ENCODE assay signal across 26 cellular contexts in genomic region chr11:114125531-114125930, GRCh38.
"Had no signal": no experiment of that assay in that cellular context is flagged by ENCODE, and none has a peak within 500 bp of the region (broad histone marks: within the 10 kb centered on the region; RNA-seq: fewer than 3 reads in every experiment).

No MANE protein-coding gene starts in this region.

- DNase-seq: activated CD8-positive, alpha-beta memory T cell treated with anti-CD3 and anti-CD28 coated beads, Interleukin-2, amount 10 ng/mL, durations not matched to agents 7 days and 5 days; activated CD8-positive, alpha-beta T cell treated with anti-CD3 and anti-CD28 coated beads, Interleukin-2, amount 10 ng/mL, durations not matched to agents 7 days and 5 days; activated naive CD8-positive, alpha-beta T cell treated with anti-CD3 and anti-CD28 coated beads, Interleukin-2, amount 50 U/mL, for 24 hours; activated T-cell treated with anti-CD3 and anti-CD28 coated beads, Interleukin-2, amount 50 U/mL, for 48 hours; amygdala; effector memory CD4-positive, alpha-beta T cell; glutamatergic neuron; islet precursor cell; naive B cell; nucleus accumbens; pancreas; stimulated activated CD4-positive, alpha-beta T cell treated with anti-CD3 and anti-CD28 coated beads, Interleukin-2, amount 100 ng/mL, for 48 hours; stimulated activated naive CD4-positive, alpha-beta T cell treated with Interleukin-2 at 50 U/mL for 16 hours; T-helper 17 cell; T1000; testis; trophoblast cell had no signal

- H3K9me3 Mint-ChIP-seq: activated naive CD4-positive, alpha-beta T cell treated with anti-CD3 and anti-CD28 coated beads, Interleukin-2, amount 50 U/mL, for 24 hours; activated naive CD8-positive, alpha-beta T cell treated with anti-CD3 and anti-CD28 coated beads, Interleukin-2, amount 50 U/mL, for 24 hours; activated T-helper 2 cell treated with anti-CD3 and anti-CD28 coated beads, Interferon-gamma antibody, Interleukin-2, Interleukin-4, amounts not matched to agents 10 μg/mL and 5 μg/mL and 100 μg/mL, durations not matched to agents 14 hours and 24 hours and 36 hours; central memory CD8-positive, alpha-beta T cell; mesothelial cell of epicardium had no signal

- H3K36me3 Mint-ChIP-seq: activated CD8-positive, alpha-beta memory T cell treated with anti-CD3 and anti-CD28 coated beads, Interleukin-2, amount 10 ng/mL, durations not matched to agents 7 days and 5 days; activated naive CD4-positive, alpha-beta T cell treated with anti-CD3 and anti-CD28 coated beads, Interleukin-2, amount 50 U/mL, for 24 hours; mesothelial cell of epicardium; WTC11 had no signal

- H3K27me3 ChIP-seq: breast epithelium, pancreas, testis, vagina had no signal

- H3K4me3 Mint-ChIP-seq: activated CD8-positive, alpha-beta memory T cell treated with anti-CD3 and anti-CD28 coated beads, Interleukin-2, amount 10 ng/mL, durations not matched to agents 7 days and 5 days; activated CD8-positive, alpha-beta T cell treated with anti-CD3 and anti-CD28 coated beads, Interleukin-2, amount 10 ng/mL, durations not matched to agents 7 days and 5 days; activated naive CD4-positive, alpha-beta T cell treated with anti-CD3 and anti-CD28 coated beads, Interleukin-2, amount 50 U/mL, for 24 hours; activated naive CD8-positive, alpha-beta T cell treated with anti-CD3 and anti-CD28 coated beads, Interleukin-2, amount 50 U/mL, for 24 hours; central memory CD8-positive, alpha-beta T cell; mesothelial cell of epicardium; naive B cell; neural crest cell; T-helper 17 cell; WTC11 had no signal

- H3K27ac Mint-ChIP-seq: activated CD8-positive, alpha-beta memory T cell treated with anti-CD3 and anti-CD28 coated beads, Interleukin-2, amount 10 ng/mL, durations not matched to agents 7 days and 5 days; activated CD8-positive, alpha-beta T cell treated with anti-CD3 and anti-CD28 coated beads, Interleukin-2, amount 10 ng/mL, durations not matched to agents 7 days and 5 days; activated naive CD4-positive, alpha-beta T cell treated with anti-CD3 and anti-CD28 coated beads, Interleukin-2, amount 50 U/mL, for 24 hours; activated naive CD8-positive, alpha-beta T cell treated with anti-CD3 and anti-CD28 coated beads, Interleukin-2, amount 50 U/mL, for 24 hours; activated T-helper 2 cell treated with anti-CD3 and anti-CD28 coated beads, Interferon-gamma antibody, Interleukin-2, Interleukin-4, amounts not matched to agents 10 μg/mL and 5 μg/mL and 100 μg/mL, durations not matched to agents 14 hours and 24 hours and 36 hours; mesothelial cell of epicardium; T-helper 17 cell; WTC11 had no signal

- H3K27me3 Mint-ChIP-seq: activated CD8-positive, alpha-beta memory T cell treated with anti-CD3 and anti-CD28 coated beads, Interleukin-2, amount 10 ng/mL, durations not matched to agents 7 days and 5 days; activated naive CD4-positive, alpha-beta T cell treated with anti-CD3 and anti-CD28 coated beads, Interleukin-2, amount 50 U/mL, for 24 hours; activated naive CD8-positive, alpha-beta T cell treated with anti-CD3 and anti-CD28 coated beads, Interleukin-2, amount 50 U/mL, for 24 hours; T-helper 17 cell had no signal

- H3K27ac ChIP-seq: breast epithelium, pancreas, testis, vagina had no signal

- H3K36me3 ChIP-seq: breast epithelium had no signal

- H3K4me3 ChIP-seq: breast epithelium, pancreas, testis, vagina had no signal

- ATAC-seq: activated CD8-positive, alpha-beta memory T cell treated with anti-CD3 and anti-CD28 coated beads, Interleukin-2, amount 10 ng/mL, durations not matched to agents 7 days and 5 days; activated CD8-positive, alpha-beta T cell treated with anti-CD3 and anti-CD28 coated beads, Interleukin-2, amount 10 ng/mL, durations not matched to agents 7 days and 5 days; activated naive CD8-positive, alpha-beta T cell treated with anti-CD3 and anti-CD28 coated beads, Interleukin-2, amount 50 U/mL, for 24 hours; pancreas; right cardiac atrium; T-helper 17 cell; WTC11 had no signal

- H3K9me3 ChIP-seq: breast epithelium, pancreas, testis, vagina had no signal

- H3K4me1 Mint-ChIP-seq: activated CD8-positive, alpha-beta memory T cell treated with anti-CD3 and anti-CD28 coated beads, Interleukin-2, amount 10 ng/mL, durations not matched to agents 7 days and 5 days; mesothelial cell of epicardium; WTC11 had no signal
